ENCODE assay signal across 20 cellular contexts in the genomic region with DNA sequence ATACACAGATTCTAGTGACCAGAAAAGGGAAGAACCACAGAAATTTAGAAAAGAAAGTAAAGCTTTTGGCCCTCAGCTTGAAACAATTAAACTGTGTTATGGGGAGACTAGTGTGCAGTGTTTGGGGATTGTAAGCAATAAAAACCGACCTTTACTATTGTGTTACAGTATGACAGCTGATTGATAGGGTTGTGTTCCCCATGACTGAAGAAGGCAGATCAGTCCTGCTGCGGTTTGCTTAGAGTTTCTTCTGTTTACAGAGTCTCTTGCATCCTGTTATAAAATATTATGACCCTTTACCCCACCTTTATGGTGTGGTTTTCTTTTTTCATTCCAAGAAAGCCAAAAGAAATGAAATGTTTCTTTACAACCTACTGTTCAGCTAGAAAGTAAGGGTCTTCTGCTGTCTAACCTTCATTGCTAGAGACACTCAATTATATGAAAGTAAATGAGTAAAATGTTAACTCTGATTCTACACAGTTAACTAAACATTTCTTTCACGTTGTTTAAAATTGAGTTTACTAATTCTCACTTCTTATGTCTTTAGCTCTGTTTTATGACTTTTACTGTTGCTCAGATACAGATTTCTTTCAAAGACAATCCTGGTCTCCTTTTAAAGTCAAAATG. TPM values are rescaled to one million over a fixed set of nuclear protein-coding genes. Genes with fewer than 3 reads are reported as not detected.
A peak's percentile ranks its signal among the peaks of the same experiment; 100 is the strongest.
DNase-seq lines count a peak whose midpoint lies in the region; ATAC-seq and TF ChIP-seq lines count a peak whose summit lies in the region.
"Had no signal": no experiment of that assay in that cellular context is flagged by ENCODE, and none has a peak within 500 bp of the region (broad histone marks: within the 10 kb centered on the region; RNA-seq: fewer than 3 reads in every experiment).

No MANE protein-coding gene starts in this region.

- POLR2A ChIA-PET in activated CD4-positive, alpha-beta T cell treated with anti-CD3 and anti-CD28 coated beads for 36 hours (lab: Charles Lee): no interaction called here

- H2AFZ ChIP-seq in smooth muscle cell (ENCODE audit: low read depth): no peak overlapping the region
- H2AFZ ChIP-seq: PC-9 had no signal

- intact Hi-C loops in activated CD4-positive, alpha-beta T cell treated with anti-CD3 and anti-CD28 coated beads for 36 hours (cut with DNase I, micrococcal nuclease): no loop called here

- no peak overlapping the region for H3K4me3 Mint-ChIP-seq in activated CD4-positive, alpha-beta T cell treated with anti-CD3 and anti-CD28 coated beads for 36 hours
- no peak overlapping the region for H3K4me3 Mint-ChIP-seq in progenitor cell of endocrine pancreas (ENCODE audit: low read depth)
- H3K4me3 Mint-ChIP-seq: activated CD4-positive, alpha-beta memory T cell treated with anti-CD3 and anti-CD28 coated beads for 36 hours; central memory CD8-positive, alpha-beta T cell; H9 had no signal

- H3F3A ChIP-seq in smooth muscle cell (ENCODE audit: low read depth): no peaks in the 10 kb centered on the region

- no peaks in the 10 kb centered on the region for H3K79me2 ChIP-seq in smooth muscle cell (ENCODE audit: low read depth)

- TF ChIP-seq CTCF in choroid plexus epithelial cell (conservative IDR thresholded peaks at IDR 0.05; ENCODE audit: low read depth, low read length): no peak
- no peak for TF ChIP-seq CTCF in smooth muscle cell (IDR thresholded peaks at IDR 0.05; ENCODE audit: borderline replicate concordance, insufficient read depth, poor library complexity, severe bottlenecking)
- TF ChIP-seq CTCF in progenitor cell of endocrine pancreas (IDR thresholded peaks at IDR 0.05; ENCODE audit: unreplicated experiment): no peak

- H3K27me3 Mint-ChIP-seq in activated CD4-positive, alpha-beta T cell treated with anti-CD3 and anti-CD28 coated beads for 36 hours: no peaks in the 10 kb centered on the region
- no peaks in the 10 kb centered on the region for H3K27me3 Mint-ChIP-seq in progenitor cell of endocrine pancreas
- H3K27me3 Mint-ChIP-seq: activated CD4-positive, alpha-beta memory T cell treated with anti-CD3 and anti-CD28 coated beads for 36 hours; central memory CD8-positive, alpha-beta T cell had no signal

- no peak overlapping the region for H3K27ac ChIP-seq in smooth muscle cell (ENCODE audit: low read depth)
- H3K27ac ChIP-seq: pancreas, PC-9, upper lobe of left lung had no signal

- H3K36me3 ChIP-seq in smooth muscle cell (ENCODE audit: low read depth): peaks cover 4% of the 10 kb centered on the region
- H3K36me3 ChIP-seq: pancreas, upper lobe of left lung had no signal

- CTCF ChIA-PET in activated CD4-positive, alpha-beta T cell treated with anti-CD3 and anti-CD28 coated beads for 36 hours (lab: Charles Lee): interaction anchor here (1.4 kb wide), 1 partner anchor 14 kb away, joined by 4 read pairs; no protein-coding TSS in a partner anchor

- H3K4me3 ChIP-seq in choroid plexus epithelial cell (ENCODE audit: low read depth, low read length) (no peak overlapping the region), smooth muscle cell (peak overlapping the region; percentile 1)
- H3K4me3 ChIP-seq: pancreas, PC-9, upper lobe of left lung had no signal

- H3K9ac ChIP-seq in smooth muscle cell (ENCODE audit: low read depth): no peak overlapping the region

- no peaks in the 10 kb centered on the region for H3K4me1 ChIP-seq in smooth muscle cell (ENCODE audit: low read depth)
- H3K4me1 ChIP-seq: pancreas, upper lobe of left lung had no signal

- H3K4me1 Mint-ChIP-seq in activated CD4-positive, alpha-beta T cell treated with anti-CD3 and anti-CD28 coated beads for 36 hours: peaks cover 18% of the 10 kb centered on the region
- peaks cover 5% of the 10 kb centered on the region for H3K4me1 Mint-ChIP-seq in progenitor cell of endocrine pancreas (ENCODE audit: low read depth)

- H3K27ac Mint-ChIP-seq in activated CD4-positive, alpha-beta T cell treated with anti-CD3 and anti-CD28 coated beads for 36 hours: no peak overlapping the region
- H3K27ac Mint-ChIP-seq in progenitor cell of endocrine pancreas: no peak overlapping the region
- H3K27ac Mint-ChIP-seq: activated CD4-positive, alpha-beta memory T cell treated with anti-CD3 and anti-CD28 coated beads for 36 hours; H9 had no signal

- H3K9me3 Mint-ChIP-seq in activated CD4-positive, alpha-beta T cell treated with anti-CD3 and anti-CD28 coated beads for 36 hours (ENCODE audit: low read depth): no peaks in the 10 kb centered on the region
- H3K9me3 Mint-ChIP-seq in progenitor cell of endocrine pancreas (ENCODE audit: low read depth): no peaks in the 10 kb centered on the region
- H3K9me3 Mint-ChIP-seq: activated CD4-positive, alpha-beta memory T cell treated with anti-CD3 and anti-CD28 coated beads for 36 hours; central memory CD8-positive, alpha-beta T cell; H9 had no signal

- no peaks in the 10 kb centered on the region for H3K27me3 ChIP-seq in smooth muscle cell (ENCODE audit: low read depth)
- H3K27me3 ChIP-seq: upper lobe of left lung had no signal

- H3K9me3 ChIP-seq in smooth muscle cell (replicated peaks; ENCODE audit: low read depth): no peaks in the 10 kb centered on the region
- H3K9me3 ChIP-seq: pancreas, upper lobe of left lung had no signal

- no peak for DNase-seq in activated CD4-positive, alpha-beta T cell treated with anti-CD3 and anti-CD28 coated beads for 36 hours
- DNase-seq in activated CD4-positive, alpha-beta T cell treated with anti-CD3 and anti-CD28 coated beads for 48 hours: no peak
- DNase-seq in choroid plexus epithelial cell (ENCODE audit: low read depth): peak; percentile 10
- no peak for DNase-seq in smooth muscle cell (lab: John Stamatoyannopoulos, UW; ENCODE audit: unreplicated experiment)
- DNase-seq in NCI-H187 (lab: John Stamatoyannopoulos, UW): no peak
- no peak for DNase-seq in progenitor cell of endocrine pancreas (ENCODE audit: low spot score, unreplicated experiment)
- DNase-seq: ACHN; activated CD4-positive, alpha-beta memory T cell treated with anti-CD3 and anti-CD28 coated beads for 36 hours; DMS153; H9; Kasumi-1; NCI-H2171 treated with DMSO at 0.1 percent for 48 hours; pancreas; PC-9; stimulated activated CD8-positive, alpha-beta memory T cell treated with anti-CD3 and anti-CD28 coated beads, Interleukin-4, amount 100 ng/mL, for 48 hours; upper lobe of left lung had no signal

- no peak overlapping the region for H3K4me2 ChIP-seq in smooth muscle cell
- H3K4me2 ChIP-seq: PC-9 had no signal

- ATAC-seq in activated CD4-positive, alpha-beta T cell treated with anti-CD3 and anti-CD28 coated beads for 36 hours: peak; percentile 26
- ATAC-seq in HG03342 (IDR thresholded peaks at IDR 0.05; ENCODE audit: unreplicated experiment): peak; percentile 47
- ATAC-seq in HG02642 (IDR thresholded peaks at IDR 0.05; ENCODE audit: poor library complexity, unreplicated experiment): no peak
- ATAC-seq: esophagus mucosa, pancreas had no signal

- H4K20me1 ChIP-seq in smooth muscle cell (ENCODE audit: low read depth): no peaks in the 10 kb centered on the region

- WGBS in smooth muscle cell (ENCODE audit: low lambda C conversion rate): 47% methylated on average over 3 of the region's 3 CpGs

- peaks cover 4% of the 10 kb centered on the region for H3K36me3 Mint-ChIP-seq in activated CD4-positive, alpha-beta T cell treated with anti-CD3 and anti-CD28 coated beads for 36 hours (ENCODE audit: low read depth)
- H3K36me3 Mint-ChIP-seq in progenitor cell of endocrine pancreas (ENCODE audit: insufficient read depth): no peaks in the 10 kb centered on the region

RNA-seq across cellular contexts. Expression of gene CHIC1, which starts 18.1 kb away (rescaled TPM):
- total RNA-seq in activated CD4-positive, alpha-beta T cell treated with anti-CD3 and anti-CD28 coated beads for 36 hours: 1 to 10 TPM; 3.7 to 4.7 TPM
- total RNA-seq in smooth muscle cell: 10.0 and 13.8 TPM in 2 replicates
- polyA plus RNA-seq in smooth muscle cell: 1.1 and 1.2 TPM in 2 replicates
- total RNA-seq in progenitor cell of endocrine pancreas: 7.3 and 7.6 TPM in 2 replicates
